28 cellular contexts compared by ENCODE assay signal in genomic region chr2:207760453-207760852, GRCh38.
"Had no signal": no experiment of that assay in that cellular context is flagged by ENCODE, and none has a peak within 500 bp of the region (broad histone marks: within the 10 kb centered on the region; RNA-seq: fewer than 3 reads in every experiment).

No MANE protein-coding gene starts in this region.

- H3K4me3 ChIP-seq: left lung, lower lobe of right lung, right atrium auricular region, skin epidermis, stomach, testis, thyroid gland, transverse colon, upper lobe of left lung, vagina had no signal

- H3K27me3 Mint-ChIP-seq: stimulated activated naive B cell treated with anti-CD40 and anti-IgM and Interleukin-4, amounts not matched to agents 10 μg/mL and 1 μg/mL and 100 μg/mL, for 72 hours had no signal

- ATAC-seq: left colon; left lung; lower lobe of right lung; naive thymus-derived CD8-positive, alpha-beta T cell; sciatic nerve; stimulated activated naive B cell treated with anti-CD40 and anti-IgM and Interleukin-4, amounts not matched to agents 10 μg/mL and 1 μg/mL and 100 μg/mL, for 72 hours; stimulated activated naive CD8-positive, alpha-beta T cell treated with anti-CD3 and anti-CD28 coated beads, Interleukin-15, Interleukin-2, amounts not matched to agents 100 U/mL and 50 U/mL, for 24 hours had no signal

- H3K36me3 ChIP-seq: vagina had no signal

- H3K4me3 Mint-ChIP-seq: immature natural killer cell; naive thymus-derived CD8-positive, alpha-beta T cell; nephron; neural crest cell; stimulated activated naive B cell treated with anti-CD40 and anti-IgM and Interleukin-4, amounts not matched to agents 10 μg/mL and 1 μg/mL and 100 μg/mL, for 72 hours had no signal

- DNase-seq: hypothalamus; immature natural killer cell; kidney; left colon; left lung; lower lobe of right lung; mammary epithelial cell; mesenchymal stem cell; naive thymus-derived CD8-positive, alpha-beta T cell; stimulated activated CD4-positive, alpha-beta T cell treated with anti-CD3 and anti-CD28 coated beads, Interleukin-12 subunit alpha, Interleukin-12 subunit beta, amount 100 ng/mL, for 4 hours; stimulated activated CD4-positive, alpha-beta T cell treated with anti-CD3 and anti-CD28 coated beads, Interleukin-15, amount 100 ng/mL, for 24 hours; stimulated activated CD4-positive, alpha-beta T cell treated with anti-CD3 and anti-CD28 coated beads, Interleukin-2, amount 100 ng/mL, for 24 hours; stimulated activated CD4-positive, alpha-beta T cell treated with anti-CD3 and anti-CD28 coated beads, Interleukin-4, amount 100 ng/mL, for 1 hour; stimulated activated naive B cell treated with anti-CD40 and anti-IgM and Interleukin-4, amounts not matched to agents 10 μg/mL and 1 μg/mL and 100 μg/mL, for 72 hours; stimulated activated naive CD8-positive, alpha-beta T cell treated with anti-CD3 and anti-CD28 coated beads, Interleukin-15, Interleukin-2, amounts not matched to agents 100 U/mL and 50 U/mL, for 24 hours; stomach; testis; thyroid gland; transverse colon; upper lobe of left lung had no signal

- FAIRE-seq: islet of Langerhans, kidney had no signal

- H3K4me1 Mint-ChIP-seq: immature natural killer cell; naive thymus-derived CD8-positive, alpha-beta T cell; nephron had no signal

- H3K9ac ChIP-seq: parathyroid adenoma had no signal

- H3K79me2 ChIP-seq: parathyroid adenoma had no signal

- H3K9me3 ChIP-seq: left lung, lower lobe of right lung, right atrium auricular region, stomach, testis, thyroid gland, transverse colon, upper lobe of left lung, vagina had no signal

- H3K27ac ChIP-seq: left lung, lower lobe of right lung, parathyroid adenoma, right atrium auricular region, skin epidermis, stomach, testis, thyroid gland, transverse colon, upper lobe of left lung, vagina had no signal

- H3K4me1 ChIP-seq: parathyroid adenoma, right atrium auricular region, testis, vagina had no signal

- H2AFZ ChIP-seq: parathyroid adenoma had no signal

- H3K27ac Mint-ChIP-seq: immature natural killer cell; naive thymus-derived CD8-positive, alpha-beta T cell; nephron; stimulated activated naive B cell treated with anti-CD40 and anti-IgM and Interleukin-4, amounts not matched to agents 10 μg/mL and 1 μg/mL and 100 μg/mL, for 72 hours had no signal

- H3K36me3 Mint-ChIP-seq: naive thymus-derived CD8-positive, alpha-beta T cell had no signal

- H3K9me3 Mint-ChIP-seq: immature natural killer cell; naive thymus-derived CD8-positive, alpha-beta T cell; nephron; neural crest cell; stimulated activated naive B cell treated with anti-CD40 and anti-IgM and Interleukin-4, amounts not matched to agents 10 μg/mL and 1 μg/mL and 100 μg/mL, for 72 hours had no signal

- H3K27me3 ChIP-seq: left lung, right atrium auricular region, stomach, testis, thyroid gland, transverse colon, upper lobe of left lung, vagina had no signal
